ENCODE assay signal across 5 cellular contexts in the genomic region with DNA sequence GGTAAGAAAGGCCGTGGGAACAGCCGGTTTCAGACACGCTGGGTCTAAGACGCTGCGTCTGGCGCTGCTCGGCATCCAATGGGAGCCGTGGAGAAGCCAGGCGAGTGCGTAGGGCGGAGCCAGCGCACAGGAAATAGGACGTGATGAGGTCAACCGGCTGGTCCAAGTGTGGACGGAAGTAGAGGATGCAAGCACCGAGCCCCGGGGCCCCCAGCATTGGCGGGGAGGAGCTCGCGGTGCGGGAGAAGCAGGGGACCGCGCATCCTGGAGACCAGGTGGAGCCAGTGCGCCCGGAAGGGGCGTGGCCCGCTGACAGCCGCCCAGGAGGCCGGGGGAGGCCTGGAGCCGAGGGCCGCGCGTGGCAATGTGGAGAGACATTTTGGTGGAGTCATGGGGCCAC.
DNase-seq lines count a peak whose midpoint lies in the region; ATAC-seq, FAIRE-seq and TF ChIP-seq lines count a peak whose summit lies in the region.
"Not testable (repeated sequence)": the region's sequence is repeated elsewhere in the genome, so short reads cannot be mapped to it uniquely, and the experiment has no call there.

No MANE protein-coding gene starts in this region.

- POLR2A ChIA-PET in GM12878 (lab: Charles Lee) = not testable (repeated sequence)

- intact Hi-C loops in GM12878 (cut with micrococcal nuclease; ENCODE audit: unreplicated experiment); body of pancreas (cut with DNase I); Right ventricle myocardium superior (cut with DNase I); pancreas (cut with DNase I): not testable (repeated sequence)

- H4K20me1 ChIP-seq in GM12878 (ENCODE audit: control insufficient read depth, insufficient read depth) = not testable (repeated sequence)

- not testable (repeated sequence) for H3K27me3 Mint-ChIP-seq in stimulated activated naive CD8-positive, alpha-beta T cell treated with anti-CD3 and anti-CD28 coated beads, Interleukin-15, amount 100 ng/mL, for 72 hours

- no CpG with 5 or more reads among the region's 33 CpGs for WGBS in GM12878 (ENCODE audit: insufficient coverage, insufficient replicate concordance, low lambda C conversion rate, missing lambda C conversion rate)
- WGBS in body of pancreas, 2 donors = no CpG with 5 or more reads among the region's 33 CpGs
- no CpG with 5 or more reads among the region's 33 CpGs for whole genome bisulfite sequencing in pancreas, 2 donors

- not testable (repeated sequence) for DNase-seq in GM12878 (ENCODE audit: low read depth, low spot score); body of pancreas; Right ventricle myocardium superior; pancreas; stimulated activated naive CD8-positive, alpha-beta T cell treated with anti-CD3 and anti-CD28 coated beads, Interleukin-15, amount 100 ng/mL, for 72 hours

- FAIRE-seq in GM12878 (lab: Jason Lieb, UNC); pancreas (lab: Jason Lieb, UNC): not testable (repeated sequence)

- H3K4me1 Mint-ChIP-seq in stimulated activated naive CD8-positive, alpha-beta T cell treated with anti-CD3 and anti-CD28 coated beads, Interleukin-15, amount 100 ng/mL, for 72 hours = not testable (repeated sequence)

- not testable (repeated sequence) for TF ChIP-seq EP300 in GM12878 (IDR thresholded peaks at IDR 0.05; ENCODE audit: borderline replicate concordance in 1 of 2, control insufficient read depth in 1 of 2, low read depth in 2 of 2, low read length in 2 of 2)

- H3K9ac ChIP-seq in GM12878 (ENCODE audit: control insufficient read depth, insufficient read depth, low read length) = not testable (repeated sequence)

- not testable (repeated sequence) for H3K9me3 Mint-ChIP-seq in stimulated activated naive CD8-positive, alpha-beta T cell treated with anti-CD3 and anti-CD28 coated beads, Interleukin-15, amount 100 ng/mL, for 72 hours

- TF ChIP-seq RAD21 in GM12878 (IDR thresholded peaks at IDR 0.05; ENCODE audit: insufficient read depth, low read depth, low read length) = not testable (repeated sequence)

- RAD21 ChIA-PET in GM12878 (lab: Charles Lee; ENCODE audit: unreplicated experiment) = not testable (repeated sequence)

- H3K27ac ChIP-seq in GM12878 (ENCODE audit: control insufficient read depth, insufficient read depth); body of pancreas; pancreas: not testable (repeated sequence)

- H3K9me3 ChIP-seq in GM12878 (replicated peaks; ENCODE audit: control insufficient read depth, insufficient read depth, low read length); body of pancreas; pancreas: not testable (repeated sequence)

- not testable (repeated sequence) for H3K27me3 ChIP-seq in GM12878 (replicated peaks in 1 of 2; ENCODE audit: control insufficient read depth in 2 of 2, insufficient read depth in 2 of 2, low read length in 1 of 2); body of pancreas; pancreas

- TF ChIP-seq CTCF in GM12878 (IDR thresholded peaks at IDR 0.05 in 2 of 3, conservative IDR thresholded peaks at IDR 0.05 in 1 of 3; ENCODE audit: control insufficient read depth in 2 of 3, extremely low read depth in 1 of 3, insufficient read depth in 1 of 3, low read depth in 3 of 3, low read length in 3 of 3); body of pancreas (IDR thresholded peaks at IDR 0.05); pancreas (IDR thresholded peaks at IDR 0.05): not testable (repeated sequence)

- H3K4me3 ChIP-seq in GM12878, body of pancreas, pancreas: not testable (repeated sequence)

- peak; percentile 97 for ATAC-seq in GM12878
- peak; percentile 55 for ATAC-seq in body of pancreas
- peak; percentile 51 for ATAC-seq in Right ventricle myocardium superior (ENCODE audit: poor library complexity)
- peak in 3 of 4 donors; percentile 34 to 89 (median 62) for ATAC-seq in pancreas
- peak; percentile 53 for ATAC-seq in stimulated activated naive CD8-positive, alpha-beta T cell treated with anti-CD3 and anti-CD28 coated beads, Interleukin-15, amount 100 ng/mL, for 72 hours

- not testable (repeated sequence) for TF ChIP-seq POLR2A in GM12878 (IDR thresholded peaks at IDR 0.05; ENCODE audit: low read depth, low read length); body of pancreas (IDR thresholded peaks at IDR 0.05)

- not testable (repeated sequence) for H3K4me3 Mint-ChIP-seq in stimulated activated naive CD8-positive, alpha-beta T cell treated with anti-CD3 and anti-CD28 coated beads, Interleukin-15, amount 100 ng/mL, for 72 hours

- H3K36me3 ChIP-seq in GM12878 (ENCODE audit: control insufficient read depth in 2 of 2, insufficient read depth in 2 of 2, low read length in 1 of 2); body of pancreas (replicated peaks in 1 of 2; ENCODE audit: insufficient read depth in 1 of 2, low read depth in 2 of 2); pancreas: not testable (repeated sequence)

- in situ Hi-C loops in GM12878 (cut with MboI) = not testable (repeated sequence)

- H3K4me1 ChIP-seq in GM12878 (ENCODE audit: control insufficient read depth, insufficient read depth, low read length); body of pancreas; pancreas: not testable (repeated sequence)

- H3K27ac Mint-ChIP-seq in stimulated activated naive CD8-positive, alpha-beta T cell treated with anti-CD3 and anti-CD28 coated beads, Interleukin-15, amount 100 ng/mL, for 72 hours = not testable (repeated sequence)

- CTCF ChIA-PET in GM12878 (lab: Yijun Ruan, JAX) = not testable (repeated sequence)

- SMC1A ChIA-PET in GM12878 (lab: Charles Lee; ENCODE audit: uncharacterized antibody, unreplicated experiment) = not testable (repeated sequence)

- not testable (repeated sequence) for H2AFZ ChIP-seq in GM12878 (ENCODE audit: control insufficient read depth, low read depth, low read length)

- not testable (repeated sequence) for BruUV-seq in GM12878 (replicated peaks; lab: Mats Ljungman, UMichigan)

- not testable (repeated sequence) for H3K79me2 ChIP-seq in GM12878 (ENCODE audit: control insufficient read depth, insufficient read depth, low read length)

- not testable (repeated sequence) for H3K4me2 ChIP-seq in GM12878 (ENCODE audit: control insufficient read depth, insufficient read depth)
